ENCODE assay signal across 1 cellular context in the genomic region with DNA sequence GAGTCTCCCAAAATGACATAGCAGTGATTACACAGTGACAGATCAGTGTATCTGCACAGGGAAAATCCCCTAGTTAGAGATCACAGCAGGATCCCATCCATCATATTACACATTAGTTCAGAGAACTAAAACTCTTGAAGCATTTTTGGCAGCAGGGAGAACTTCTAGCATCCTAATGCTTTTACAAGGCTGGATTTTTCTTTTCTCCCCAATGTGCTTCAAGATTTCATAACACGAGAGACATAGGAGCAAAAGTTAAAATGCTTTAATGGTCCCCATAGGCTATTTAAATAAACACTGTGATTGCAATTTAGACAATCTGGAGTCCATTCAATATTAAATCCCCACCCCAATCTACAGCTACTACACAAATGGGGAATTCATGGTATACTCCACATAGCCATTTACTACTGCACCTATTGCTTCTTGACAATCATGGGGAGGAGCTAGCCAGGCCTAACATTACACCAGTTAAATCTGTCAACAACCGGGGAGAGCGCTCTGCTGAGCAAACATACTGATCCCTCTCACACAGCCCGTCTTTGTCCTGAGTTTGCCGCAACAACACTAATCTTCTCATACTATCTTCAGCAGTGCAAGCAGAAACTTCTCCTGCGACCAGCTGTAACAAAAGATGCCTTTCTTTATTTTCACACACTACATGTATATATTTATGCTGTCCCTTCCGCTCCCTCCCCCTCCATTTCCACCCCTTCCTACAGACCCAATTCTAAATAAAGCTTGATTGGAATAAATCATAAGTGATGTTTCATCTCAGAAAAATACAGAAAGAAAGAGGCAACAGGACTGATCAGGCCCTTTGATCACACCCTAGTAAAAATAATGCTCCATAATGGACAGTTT.
A peak's percentile ranks its signal among the peaks of the same experiment; 100 is the strongest.
TF ChIP-seq lines count a peak whose summit lies in the region.

No MANE protein-coding gene starts in this region.

TF ChIP-seq in HepG2, 621 proteins besides CTCF, POLR2A, EP300 and RAD21 (continued from another document and continues in another):
- TF ChIP-seq FOSL1 (CRISPR knock-in tag; IDR thresholded peaks at IDR 0.05; ENCODE audit: borderline replicate concordance): no peak
- no peak for TF ChIP-seq ATRX (CRISPR knock-in tag; IDR thresholded peaks at IDR 0.05; ENCODE audit: borderline replicate concordance)
- no peak for TF ChIP-seq PBX3 (CRISPR knock-in tag; IDR thresholded peaks at IDR 0.05; ENCODE audit: borderline replicate concordance)
- peak; percentile 54; the same call in 1 of the 2 replicates for TF ChIP-seq POGK (CRISPR knock-in tag; conservative IDR thresholded peaks at IDR 0.05)
- TF ChIP-seq, protein P1, sequence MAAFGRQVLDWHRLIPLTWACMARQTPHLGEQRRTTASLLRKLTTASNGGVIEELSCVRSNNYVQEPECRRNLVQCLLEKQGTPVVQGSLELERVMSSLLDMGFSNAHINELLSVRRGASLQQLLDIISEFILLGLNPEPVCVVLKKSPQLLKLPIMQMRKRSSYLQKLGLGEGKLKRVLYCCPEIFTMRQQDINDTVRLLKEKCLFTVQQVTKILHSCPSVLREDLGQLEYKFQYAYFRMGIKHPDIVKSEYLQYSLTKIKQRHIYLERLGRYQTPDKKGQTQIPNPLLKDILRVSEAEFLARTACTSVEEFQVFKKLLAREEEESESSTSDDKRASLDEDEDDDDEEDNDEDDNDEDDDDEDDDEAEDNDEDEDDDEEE (CRISPR knock-in tag; IDR thresholded peaks at IDR 0.05): no peak
- no peak for TF ChIP-seq BCLAF1 (IDR thresholded peaks at IDR 0.05)
- peak; percentile 53; the same call in 1 of the 2 replicates for TF ChIP-seq HOXD1 (CRISPR knock-in tag; IDR thresholded peaks at IDR 0.05)
- no peak for TF ChIP-seq ZNF446 (CRISPR knock-in tag; IDR thresholded peaks at IDR 0.05)
- TF ChIP-seq LBX2 (CRISPR knock-in tag; IDR thresholded peaks at IDR 0.05; ENCODE audit: borderline replicate concordance): no peak
- TF ChIP-seq, protein P2, sequence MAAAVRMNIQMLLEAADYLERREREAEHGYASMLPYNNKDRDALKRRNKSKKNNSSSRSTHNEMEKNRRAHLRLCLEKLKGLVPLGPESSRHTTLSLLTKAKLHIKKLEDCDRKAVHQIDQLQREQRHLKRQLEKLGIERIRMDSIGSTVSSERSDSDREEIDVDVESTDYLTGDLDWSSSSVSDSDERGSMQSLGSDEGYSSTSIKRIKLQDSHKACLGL (CRISPR knock-in tag; IDR thresholded peaks at IDR 0.05): no peak
- TF ChIP-seq ZNF670 (CRISPR knock-in tag; IDR thresholded peaks at IDR 0.05; ENCODE audit: borderline replicate concordance): peak; percentile 56; the same call in 1 of the 2 replicates
- TF ChIP-seq TOPORS (CRISPR knock-in tag; IDR thresholded peaks at IDR 0.05): no peak
- 0 out of 2 replicates have a peak, but pooled peaks have one; percentile 80 for TF ChIP-seq ZNF230 (CRISPR knock-in tag; IDR thresholded peaks at IDR 0.05)
- no peak for TF ChIP-seq PCBP2 (optimal IDR thresholded peaks at IDR 0.05; ENCODE audit: low read depth, low read length, poor library complexity, severe bottlenecking)
- TF ChIP-seq SRSF4 (IDR thresholded peaks at IDR 0.05; ENCODE audit: low read depth, low read length, poor library complexity, severe bottlenecking): no peak
- TF ChIP-seq ZFP62 (CRISPR knock-in tag; IDR thresholded peaks at IDR 0.05): no peak
- TF ChIP-seq PRDM15 (CRISPR knock-in tag; IDR thresholded peaks at IDR 0.05): peak; percentile 86
- TF ChIP-seq CREB1 (IDR thresholded peaks at IDR 0.05): no peak
- peak; percentile 58 for TF ChIP-seq CREB1 (CRISPR knock-in tag; IDR thresholded peaks at IDR 0.05)
- TF ChIP-seq, protein P3, sequence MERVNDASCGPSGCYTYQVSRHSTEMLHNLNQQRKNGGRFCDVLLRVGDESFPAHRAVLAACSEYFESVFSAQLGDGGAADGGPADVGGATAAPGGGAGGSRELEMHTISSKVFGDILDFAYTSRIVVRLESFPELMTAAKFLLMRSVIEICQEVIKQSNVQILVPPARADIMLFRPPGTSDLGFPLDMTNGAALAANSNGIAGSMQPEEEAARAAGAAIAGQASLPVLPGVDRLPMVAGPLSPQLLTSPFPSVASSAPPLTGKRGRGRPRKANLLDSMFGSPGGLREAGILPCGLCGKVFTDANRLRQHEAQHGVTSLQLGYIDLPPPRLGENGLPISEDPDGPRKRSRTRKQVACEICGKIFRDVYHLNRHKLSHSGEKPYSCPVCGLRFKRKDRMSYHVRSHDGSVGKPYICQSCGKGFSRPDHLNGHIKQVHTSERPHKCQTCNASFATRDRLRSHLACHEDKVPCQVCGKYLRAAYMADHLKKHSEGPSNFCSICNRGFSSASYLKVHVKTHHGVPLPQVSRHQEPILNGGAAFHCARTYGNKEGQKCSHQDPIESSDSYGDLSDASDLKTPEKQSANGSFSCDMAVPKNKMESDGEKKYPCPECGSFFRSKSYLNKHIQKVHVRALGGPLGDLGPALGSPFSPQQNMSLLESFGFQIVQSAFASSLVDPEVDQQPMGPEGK (CRISPR knock-in tag; IDR thresholded peaks at IDR 0.05): peak; percentile 85
- no peak for TF ChIP-seq KLF12 (CRISPR knock-in tag; IDR thresholded peaks at IDR 0.05; ENCODE audit: borderline replicate concordance)
- TF ChIP-seq SNRNP70 (IDR thresholded peaks at IDR 0.05; ENCODE audit: low read depth, low read length): no peak
- no peak for TF ChIP-seq RAD51 (IDR thresholded peaks at IDR 0.05; ENCODE audit: borderline replicate concordance)
- TF ChIP-seq EEA1 (CRISPR knock-in tag; IDR thresholded peaks at IDR 0.05; ENCODE audit: borderline replicate concordance): no peak
- TF ChIP-seq EZH2 (conservative IDR thresholded peaks at IDR 0.05; ENCODE audit: low read depth, low read length): no peak
- TF ChIP-seq ZNF883 (CRISPR knock-in tag; IDR thresholded peaks at IDR 0.05; ENCODE audit: not compliant biosample characterization): no peak
- TF ChIP-seq, protein P4, sequence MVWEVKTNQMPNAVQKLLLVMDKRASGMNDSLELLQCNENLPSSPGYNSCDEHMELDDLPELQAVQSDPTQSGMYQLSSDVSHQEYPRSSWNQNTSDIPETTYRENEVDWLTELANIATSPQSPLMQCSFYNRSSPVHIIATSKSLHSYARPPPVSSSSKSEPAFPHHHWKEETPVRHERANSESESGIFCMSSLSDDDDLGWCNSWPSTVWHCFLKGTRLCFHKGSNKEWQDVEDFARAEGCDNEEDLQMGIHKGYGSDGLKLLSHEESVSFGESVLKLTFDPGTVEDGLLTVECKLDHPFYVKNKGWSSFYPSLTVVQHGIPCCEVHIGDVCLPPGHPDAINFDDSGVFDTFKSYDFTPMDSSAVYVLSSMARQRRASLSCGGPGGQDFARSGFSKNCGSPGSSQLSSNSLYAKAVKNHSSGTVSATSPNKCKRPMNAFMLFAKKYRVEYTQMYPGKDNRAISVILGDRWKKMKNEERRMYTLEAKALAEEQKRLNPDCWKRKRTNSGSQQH (CRISPR knock-in tag; IDR thresholded peaks at IDR 0.05; ENCODE audit: low read depth): no peak
- TF ChIP-seq EED (CRISPR knock-in tag; IDR thresholded peaks at IDR 0.05): no peak
- no peak for TF ChIP-seq SETDB1 (CRISPR knock-in tag; IDR thresholded peaks at IDR 0.05; ENCODE audit: borderline replicate concordance)
- peak; percentile 86 for TF ChIP-seq SOX13 (IDR thresholded peaks at IDR 0.05)
- peak in 1 of 2 experiments; percentile 97; a peak in 2 of 4 replicates for TF ChIP-seq SOX13 (CRISPR knock-in tag; conservative IDR thresholded peaks at IDR 0.05 in 1 of 2, IDR thresholded peaks at IDR 0.05 in 1 of 2)
- TF ChIP-seq MEF2D (CRISPR knock-in tag; IDR thresholded peaks at IDR 0.05): peak; percentile 73
- no peak for TF ChIP-seq ZNF777 (CRISPR knock-in tag; IDR thresholded peaks at IDR 0.05)
- peak; percentile 82 for TF ChIP-seq TEAD3 (CRISPR knock-in tag; optimal IDR thresholded peaks at IDR 0.05; ENCODE audit: borderline replicate concordance)
- no peak for TF ChIP-seq LCORL (IDR thresholded peaks at IDR 0.05)
- peak; percentile 69; the same call in 1 of the 2 replicates for TF ChIP-seq LCORL (CRISPR knock-in tag; IDR thresholded peaks at IDR 0.05)
- TF ChIP-seq ZNF292 (CRISPR knock-in tag; IDR thresholded peaks at IDR 0.05; ENCODE audit: borderline replicate concordance, low read depth): peak; percentile 96
- no peak for TF ChIP-seq ONECUT2 (CRISPR knock-in tag; IDR thresholded peaks at IDR 0.05)
- TF ChIP-seq PHF20 (CRISPR knock-in tag; IDR thresholded peaks at IDR 0.05): no peak
- TF ChIP-seq ZNF225 (CRISPR knock-in tag; IDR thresholded peaks at IDR 0.05): no peak
- peak; percentile 99 for TF ChIP-seq ZNF205 (CRISPR knock-in tag; IDR thresholded peaks at IDR 0.05)
- peak; percentile 63; the same call in 1 of the 2 replicates for TF ChIP-seq MEIS1 (CRISPR knock-in tag; IDR thresholded peaks at IDR 0.05; ENCODE audit: borderline replicate concordance)
- no peak for TF ChIP-seq KAT2B (IDR thresholded peaks at IDR 0.05; ENCODE audit: borderline replicate concordance, low read depth, low read length)
- TF ChIP-seq ZNF766 (CRISPR knock-in tag; IDR thresholded peaks at IDR 0.05; ENCODE audit: borderline replicate concordance): no peak
- TF ChIP-seq ATF1 (CRISPR knock-in tag; IDR thresholded peaks at IDR 0.05): peak; percentile 55; the same call in 1 of the 2 replicates
